ENCODE assay signal across 1 cellular context in the genomic region with DNA sequence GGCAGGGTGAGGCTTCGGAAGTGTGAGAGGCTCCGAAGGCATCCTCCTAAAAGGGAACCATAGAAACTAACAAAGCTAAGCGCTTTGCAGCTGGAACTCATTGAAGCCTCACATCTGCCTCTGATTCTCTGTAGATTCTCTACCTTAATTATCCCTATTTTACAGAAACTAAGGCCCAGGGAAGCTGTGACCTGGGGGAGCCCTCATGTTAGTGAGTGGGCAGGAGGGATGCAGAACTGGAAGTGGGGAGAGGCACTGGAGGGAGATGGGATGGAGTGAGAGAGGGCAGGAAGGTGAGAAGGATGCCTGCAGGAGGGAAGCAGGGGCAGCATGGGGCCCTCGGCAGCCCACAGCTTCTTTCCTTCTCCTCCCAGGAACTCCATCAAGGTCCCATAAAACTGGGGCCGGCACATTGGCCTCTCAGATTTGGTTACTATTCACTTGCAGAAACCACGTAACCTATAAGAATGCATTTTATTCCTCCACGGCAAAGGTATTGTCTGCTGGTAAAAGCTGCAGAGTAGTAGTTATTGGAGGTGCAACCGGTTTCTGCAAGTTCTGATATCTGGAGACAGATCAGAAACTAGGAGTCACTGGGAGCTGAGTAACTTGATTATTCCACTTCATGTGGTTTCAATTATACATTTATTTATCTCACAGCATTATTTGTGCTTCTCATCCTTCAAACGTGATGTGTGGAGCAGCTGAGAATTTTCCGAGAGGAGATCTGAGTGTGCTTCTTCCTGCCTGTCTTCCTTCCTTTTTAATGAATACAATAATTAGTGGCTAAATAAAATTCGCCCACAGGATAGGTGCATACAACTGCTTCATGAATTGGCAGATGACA.
TF ChIP-seq lines count a peak whose summit lies in the region.

No MANE protein-coding gene starts in this region.

TF ChIP-seq in SK-N-SH, 30 proteins besides CTCF, POLR2A, EP300 and RAD21 (continued from another document):
- TF ChIP-seq, protein P1, sequence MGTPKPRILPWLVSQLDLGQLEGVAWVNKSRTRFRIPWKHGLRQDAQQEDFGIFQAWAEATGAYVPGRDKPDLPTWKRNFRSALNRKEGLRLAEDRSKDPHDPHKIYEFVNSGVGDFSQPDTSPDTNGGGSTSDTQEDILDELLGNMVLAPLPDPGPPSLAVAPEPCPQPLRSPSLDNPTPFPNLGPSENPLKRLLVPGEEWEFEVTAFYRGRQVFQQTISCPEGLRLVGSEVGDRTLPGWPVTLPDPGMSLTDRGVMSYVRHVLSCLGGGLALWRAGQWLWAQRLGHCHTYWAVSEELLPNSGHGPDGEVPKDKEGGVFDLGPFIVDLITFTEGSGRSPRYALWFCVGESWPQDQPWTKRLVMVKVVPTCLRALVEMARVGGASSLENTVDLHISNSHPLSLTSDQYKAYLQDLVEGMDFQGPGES (IDR thresholded peaks at IDR 0.05; ENCODE audit: low read depth, low read length) = no peak
- TF ChIP-seq MXI1 (IDR thresholded peaks at IDR 0.05; ENCODE audit: low read depth, low read length) = peak; percentile 49; the same call in 1 of the 2 replicates
- no peak for TF ChIP-seq SIN3A (IDR thresholded peaks at IDR 0.05; ENCODE audit: borderline replicate concordance, low read depth, low read length)
- TF ChIP-seq MEF2A (IDR thresholded peaks at IDR 0.05; ENCODE audit: borderline replicate concordance, low read depth) = no peak
- peak; percentile 88 for TF ChIP-seq TCF12 (IDR thresholded peaks at IDR 0.05)
- TF ChIP-seq CHD2 (IDR thresholded peaks at IDR 0.05; ENCODE audit: low read length, partially characterized antibody) = peak; percentile 59
- TF ChIP-seq FOSL2 (IDR thresholded peaks at IDR 0.05; ENCODE audit: borderline replicate concordance, low read depth) = 0 out of 2 replicates have a peak, but pooled peaks have one; percentile 12
- TF ChIP-seq, protein P2, sequence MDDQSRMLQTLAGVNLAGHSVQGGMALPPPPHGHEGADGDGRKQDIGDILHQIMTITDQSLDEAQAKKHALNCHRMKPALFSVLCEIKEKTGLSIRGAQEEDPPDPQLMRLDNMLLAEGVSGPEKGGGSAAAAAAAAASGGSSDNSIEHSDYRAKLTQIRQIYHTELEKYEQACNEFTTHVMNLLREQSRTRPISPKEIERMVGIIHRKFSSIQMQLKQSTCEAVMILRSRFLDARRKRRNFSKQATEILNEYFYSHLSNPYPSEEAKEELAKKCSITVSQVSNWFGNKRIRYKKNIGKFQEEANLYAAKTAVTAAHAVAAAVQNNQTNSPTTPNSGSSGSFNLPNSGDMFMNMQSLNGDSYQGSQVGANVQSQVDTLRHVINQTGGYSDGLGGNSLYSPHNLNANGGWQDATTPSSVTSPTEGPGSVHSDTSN (IDR thresholded peaks at IDR 0.05) = peak; percentile 44
- TF ChIP-seq RCOR1 (IDR thresholded peaks at IDR 0.05; ENCODE audit: low read length) = peak; percentile 72
- peak; percentile 71; the same call in 1 of the 2 replicates for TF ChIP-seq FOXJ3 (CRISPR knock-in tag; IDR thresholded peaks at IDR 0.05)
- TF ChIP-seq GABPA (IDR thresholded peaks at IDR 0.05; ENCODE audit: low read depth) = no peak
- TF ChIP-seq NRF1 (IDR thresholded peaks at IDR 0.05; ENCODE audit: low read depth, low read length) = no peak
- no peak for TF ChIP-seq YY1 (IDR thresholded peaks at IDR 0.05; ENCODE audit: low read depth)
- peak; percentile 90 for TF ChIP-seq GATA2 (CRISPR knock-in tag; IDR thresholded peaks at IDR 0.05)
